ENCODE assay signal across 8 cellular contexts in the genomic region with DNA sequence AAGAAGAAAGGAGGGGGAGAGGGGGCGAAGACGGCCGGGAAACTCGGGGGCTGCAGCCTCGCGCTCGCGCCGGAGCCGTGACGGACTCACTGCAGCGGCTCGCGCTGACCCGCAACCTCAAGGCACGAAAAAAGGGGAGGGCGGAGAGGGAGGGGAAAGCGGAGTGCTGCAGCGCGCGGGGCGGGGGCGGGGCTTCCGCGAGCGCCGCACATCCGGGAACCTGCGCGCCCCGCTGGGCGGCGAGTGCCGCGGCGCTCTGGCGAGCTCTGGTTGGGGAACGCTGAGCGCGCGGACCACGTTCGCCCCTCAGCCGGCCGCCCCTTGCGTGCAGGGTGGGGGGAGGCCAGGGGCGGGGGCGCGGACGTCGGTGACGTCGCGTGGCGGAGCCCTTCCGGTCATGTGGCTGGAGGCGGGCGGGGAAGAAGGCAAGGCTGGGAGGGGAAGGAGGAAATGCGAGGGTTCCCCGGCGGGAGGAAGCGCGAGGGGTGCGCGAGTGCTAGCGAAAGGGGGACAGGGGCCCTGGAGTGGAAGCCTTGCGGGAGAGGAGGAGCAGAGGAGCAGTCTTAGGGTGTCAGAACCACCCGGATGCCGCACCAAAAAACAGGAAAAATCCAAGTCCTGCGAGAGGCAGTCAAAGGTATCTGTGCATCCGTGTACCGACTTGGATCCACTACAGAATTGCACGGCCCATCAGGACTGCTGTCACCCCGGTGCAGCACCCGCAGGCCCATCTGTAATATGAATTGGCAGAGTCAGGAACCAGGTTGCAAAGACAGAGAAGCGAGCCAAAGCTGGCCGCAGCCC. TPM values are rescaled to one million over a fixed set of nuclear protein-coding genes. Genes with fewer than 3 reads are reported as not detected.
DNase-seq lines count a peak whose midpoint lies in the region; ATAC-seq and TF ChIP-seq lines count a peak whose summit lies in the region.

A gene with protein sequence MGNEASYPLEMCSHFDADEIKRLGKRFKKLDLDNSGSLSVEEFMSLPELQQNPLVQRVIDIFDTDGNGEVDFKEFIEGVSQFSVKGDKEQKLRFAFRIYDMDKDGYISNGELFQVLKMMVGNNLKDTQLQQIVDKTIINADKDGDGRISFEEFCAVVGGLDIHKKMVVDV (minus strand): TSS at position 126 of the 804 bp plus-strand sequence. CDS start 405 bp downstream, outside the sequence.

- peak within 1 kb of the TSS; percentile 94 to 98 (median 96) for H3K4me3 Mint-ChIP-seq in nephron

- H3K9me3 ChIP-seq in MG63: no peaks in the 10 kb centered on the region

- peak; percentile 94 for ATAC-seq in stimulated activated naive CD8-positive, alpha-beta T cell treated with anti-CD3 and anti-CD28 coated beads, Interleukin-15, Interleukin-2, amounts not matched to agents 100 U/mL and 50 U/mL, for 24 hours

- H3K27me3 Mint-ChIP-seq in nephron (ENCODE audit: low read depth): no peaks in the 10 kb centered on the region

- TF ChIP-seq CTCF in fibroblast of the aortic adventitia (IDR thresholded peaks at IDR 0.05; ENCODE audit: insufficient read depth, low read length) (no peak), nephron (IDR thresholded peaks at IDR 0.05; ENCODE audit: unreplicated experiment in 3 of 3) (no peak)

- DNase-seq in ELF-1 (ENCODE audit: low read depth, low spot score) (peak; percentile 93), H7 (peak; percentile 94), MG63 (peak; percentile 96), SHP77 treated with DMSO at 0.1 percent for 48 hours (lab: John Stamatoyannopoulos, UW) (peak; percentile 64), fibroblast of the aortic adventitia (ENCODE audit: low read depth) (peak; percentile 94)
- DNase-seq in activated effector memory CD4-positive, alpha-beta T cell treated with anti-CD3 and anti-CD28 coated beads, Interleukin-2, amount 50 U/mL, for 16 hours: peak; percentile 98
- DNase-seq in stimulated activated naive CD8-positive, alpha-beta T cell treated with anti-CD3 and anti-CD28 coated beads, Interleukin-15, Interleukin-2, amounts not matched to agents 100 U/mL and 50 U/mL, for 24 hours: peak; percentile 96

- H3K27me3 ChIP-seq in H7 (ENCODE audit: control insufficient read depth, insufficient read depth, low read length) (no peaks in the 10 kb centered on the region), MG63 (no peaks in the 10 kb centered on the region)

- peaks cover 23% of the 10 kb centered on the region for H3K4me1 Mint-ChIP-seq in nephron

- no peaks in the 10 kb centered on the region for H3K9me3 Mint-ChIP-seq in nephron

- peak within 1 kb of the TSS; percentile 93 to 99 (median 99) for H3K27ac Mint-ChIP-seq in nephron

- H3K36me3 ChIP-seq in H7 (replicated peaks; ENCODE audit: control insufficient read depth, insufficient read depth, low read length) (no peaks in the 10 kb centered on the region; the same call in 1 of the 2 replicates), MG63 (peaks cover 25% of the 10 kb centered on the region)

- peak within 1 kb of the TSS; percentile 96 for H3K4me3 ChIP-seq in H7 (ENCODE audit: insufficient read depth, low read depth, low read length)
- H3K4me3 ChIP-seq in MG63: peak within 1 kb of the TSS; percentile 92
- peak within 1 kb of the TSS; percentile 91 for H3K4me3 ChIP-seq in fibroblast of the aortic adventitia (ENCODE audit: low read depth, low read length)

- H3K36me3 Mint-ChIP-seq in nephron (ENCODE audit: low read depth): no peaks in the 10 kb centered on the region

RNA-seq across cellular contexts. Expression of the gene that starts here (rescaled TPM):
- total RNA-seq in H7 (2014; rRNA removed; shearing (Covaris generic)): 20.1 and 24.1 TPM in 2 replicates
- total RNA-seq in MG63 (2014; rRNA removed; shearing (Covaris generic); ENCODE audit: low replicate concordance): 34.3 and 47.5 TPM in 2 replicates
- 10.6 and 38.6 TPM in 2 replicates for total RNA-seq in fibroblast of the aortic adventitia (ENCODE audit: low replicate concordance)

Comparison
In these comparisons a context has a peak if more than half of its experiments do, and no peak if none do; other contexts are left out.
1. Peak in every context shown above with its lines: DNase-seq, ATAC-seq and H3K4me3 ChIP-seq.